In the genomic region with DNA sequence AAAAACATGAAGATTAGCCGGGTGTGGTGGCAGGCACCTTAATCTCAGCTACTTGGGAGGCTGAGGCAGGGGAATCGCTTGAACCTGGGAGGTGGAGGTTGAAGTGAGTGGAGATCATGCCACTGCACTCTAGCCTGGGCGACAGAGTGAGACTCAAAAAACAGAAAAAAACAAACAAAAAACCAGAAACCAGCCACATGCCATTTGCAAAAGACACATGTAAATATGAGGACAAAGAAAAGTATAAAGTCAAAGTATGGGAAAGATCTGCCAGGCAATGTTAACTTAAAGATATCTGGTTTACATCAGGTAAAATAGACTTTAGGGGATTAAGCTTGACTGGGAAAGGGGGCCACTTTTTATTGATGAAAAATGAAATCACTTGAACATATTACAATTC, we compare ENCODE assay signal across 11 cellular contexts.
"Had no signal": no experiment of that assay in that cellular context is flagged by ENCODE, and none has a peak within 500 bp of the region (broad histone marks: within the 10 kb centered on the region; RNA-seq: fewer than 3 reads in every experiment).

No MANE protein-coding gene starts in this region.

- DNase-seq: activated CD8-positive, alpha-beta memory T cell treated with anti-CD3 and anti-CD28 coated beads, Interleukin-2, amount 50 U/mL, for 4 hours; adrenal gland; effector CD8-positive, alpha-beta T cell; esophagus squamous epithelium; left ventricle myocardium superior; pancreas; SJCRH30; stimulated activated naive CD4-positive, alpha-beta T cell treated with Interleukin-2 at 50 U/mL for 16 hours; WERI-Rb-1 had no signal

- ATAC-seq: left ventricle myocardium superior, pancreas had no signal

- H3K9me3 Mint-ChIP-seq: activated T-helper 1 cell treated with anti-CD3 and anti-CD28 coated beads, Interleukin-12 subunit alpha, Interleukin-12 subunit beta, Interleukin-2, Interleukin-4 antibody, amounts not matched to agents 30 ng/mL and 10 ng/mL and 1 ng/mL, durations not matched to agents 14 hours and 24 hours and 36 hours; T-helper 1 cell treated with Interleukin-12 subunit alpha and Interleukin-12 subunit beta and Interleukin-4 antibody, amounts not matched to agents 30 μg/mL and 1 μg/mL, for 36 hours had no signal

- H3K27ac Mint-ChIP-seq: activated T-helper 1 cell treated with anti-CD3 and anti-CD28 coated beads, Interleukin-12 subunit alpha, Interleukin-12 subunit beta, Interleukin-2, Interleukin-4 antibody, amounts not matched to agents 30 ng/mL and 10 ng/mL and 1 ng/mL, durations not matched to agents 14 hours and 24 hours and 36 hours; T-helper 1 cell treated with Interleukin-12 subunit alpha and Interleukin-12 subunit beta and Interleukin-4 antibody, amounts not matched to agents 30 μg/mL and 1 μg/mL, for 36 hours had no signal

- H3K4me3 Mint-ChIP-seq: activated T-helper 1 cell treated with anti-CD3 and anti-CD28 coated beads, Interleukin-12 subunit alpha, Interleukin-12 subunit beta, Interleukin-2, Interleukin-4 antibody, amounts not matched to agents 30 ng/mL and 10 ng/mL and 1 ng/mL, durations not matched to agents 14 hours and 24 hours and 36 hours; T-helper 1 cell treated with Interleukin-12 subunit alpha and Interleukin-12 subunit beta and Interleukin-4 antibody, amounts not matched to agents 30 μg/mL and 1 μg/mL, for 36 hours had no signal
